In the genomic region with DNA sequence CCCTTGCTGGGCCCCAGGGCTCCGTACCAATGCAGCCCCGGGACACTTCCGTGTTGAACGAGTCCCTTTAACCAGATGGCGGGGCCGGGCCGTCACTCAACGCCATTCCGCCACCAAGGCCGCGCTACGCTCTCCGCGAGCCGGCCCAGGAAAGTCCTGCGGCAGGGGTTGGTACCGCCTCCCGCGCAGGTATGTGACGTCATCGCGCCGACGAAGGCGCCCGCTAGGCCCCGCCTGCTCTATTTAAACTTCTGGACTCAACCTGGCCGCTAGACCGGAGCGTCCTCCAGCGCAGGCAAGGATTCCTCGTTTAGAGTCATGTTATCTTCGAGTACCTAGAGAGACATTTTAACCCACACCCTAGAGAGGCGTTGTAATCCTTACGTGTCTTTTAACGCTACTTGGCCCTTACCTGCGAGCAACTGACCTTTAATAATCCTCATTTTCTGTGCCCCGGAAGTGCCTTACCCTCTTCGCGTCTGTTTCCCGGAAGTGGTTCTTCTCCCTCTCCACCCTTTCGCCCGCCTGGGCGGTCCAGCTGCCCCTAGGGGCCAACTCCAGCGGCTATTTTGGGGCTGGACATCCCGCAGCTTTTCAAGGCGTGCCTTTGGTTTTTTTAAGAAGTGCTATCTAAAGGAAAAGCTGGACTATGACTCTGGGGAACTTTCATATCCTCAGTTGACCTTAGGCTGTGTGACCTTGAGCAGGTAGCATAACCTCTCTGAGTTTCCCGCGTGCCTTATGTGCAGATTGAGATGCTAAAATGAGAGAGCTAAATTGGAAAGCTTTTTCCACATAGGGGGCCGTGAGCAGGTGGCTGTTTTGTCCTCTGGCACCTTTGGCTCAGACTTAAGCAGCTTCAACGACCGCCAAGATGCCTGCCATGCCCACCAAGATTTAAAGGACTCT, we compare ENCODE assay signal across 1 cellular context.
TF ChIP-seq lines count a peak whose summit lies in the region.

A gene with protein sequence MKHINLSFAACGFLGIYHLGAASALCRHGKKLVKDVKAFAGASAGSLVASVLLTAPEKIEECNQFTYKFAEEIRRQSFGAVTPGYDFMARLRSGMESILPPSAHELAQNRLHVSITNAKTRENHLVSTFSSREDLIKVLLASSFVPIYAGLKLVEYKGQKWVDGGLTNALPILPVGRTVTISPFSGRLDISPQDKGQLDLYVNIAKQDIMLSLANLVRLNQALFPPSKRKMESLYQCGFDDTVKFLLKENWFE (minus strand): TSS at position 155 of the 909 bp plus-strand sequence. CDS start 1,294 bp downstream, outside the sequence.

TF ChIP-seq in HepG2, 621 proteins besides CTCF, POLR2A, EP300 and RAD21 (continued from another document and continues in another):
- no peak for TF ChIP-seq ZNF253 (CRISPR knock-in tag; IDR thresholded peaks at IDR 0.05; ENCODE audit: borderline replicate concordance)
- TF ChIP-seq ZNF496 (CRISPR knock-in tag; IDR thresholded peaks at IDR 0.05; ENCODE audit: insufficient replicate concordance): no peak
- peak; percentile 93 for TF ChIP-seq GABPB1 (CRISPR knock-in tag; IDR thresholded peaks at IDR 0.05)
- TF ChIP-seq, protein P1, sequence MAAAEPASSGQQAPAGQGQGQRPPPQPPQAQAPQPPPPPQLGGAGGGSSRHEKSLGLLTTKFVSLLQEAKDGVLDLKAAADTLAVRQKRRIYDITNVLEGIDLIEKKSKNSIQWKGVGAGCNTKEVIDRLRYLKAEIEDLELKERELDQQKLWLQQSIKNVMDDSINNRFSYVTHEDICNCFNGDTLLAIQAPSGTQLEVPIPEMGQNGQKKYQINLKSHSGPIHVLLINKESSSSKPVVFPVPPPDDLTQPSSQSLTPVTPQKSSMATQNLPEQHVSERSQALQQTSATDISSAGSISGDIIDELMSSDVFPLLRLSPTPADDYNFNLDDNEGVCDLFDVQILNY (CRISPR knock-in tag; conservative IDR thresholded peaks at IDR 0.05): no peak
- TF ChIP-seq KAT8 (CRISPR knock-in tag; IDR thresholded peaks at IDR 0.05): peak; percentile 90
- peak; percentile 90 for TF ChIP-seq CREM (IDR thresholded peaks at IDR 0.05)
- no peak for TF ChIP-seq CREM (CRISPR knock-in tag; IDR thresholded peaks at IDR 0.05)
- TF ChIP-seq HNRNPL (IDR thresholded peaks at IDR 0.05; ENCODE audit: low read depth, low read length): no peak
- TF ChIP-seq TBL1XR1 (IDR thresholded peaks at IDR 0.05; ENCODE audit: borderline replicate concordance, low read length, partially characterized antibody): peak; percentile 18
- peak; percentile 95 for TF ChIP-seq ZMYM3 (CRISPR knock-in tag; IDR thresholded peaks at IDR 0.05)
- peak; percentile 56 for TF ChIP-seq YY1 (IDR thresholded peaks at IDR 0.05; ENCODE audit: insufficient read depth, insufficient replicate concordance, low read depth, low read length)
- peak; percentile 9; the same call in 1 of the 2 replicates for TF ChIP-seq FOSL2 (CRISPR knock-in tag; IDR thresholded peaks at IDR 0.05)
- TF ChIP-seq GMEB1 (CRISPR knock-in tag; IDR thresholded peaks at IDR 0.05; ENCODE audit: borderline replicate concordance): peak; percentile 91
- TF ChIP-seq LCORL (IDR thresholded peaks at IDR 0.05): no peak
- peak; percentile 19; the same call in 1 of the 2 replicates for TF ChIP-seq LCORL (CRISPR knock-in tag; IDR thresholded peaks at IDR 0.05)
- TF ChIP-seq ELF3 (CRISPR knock-in tag; IDR thresholded peaks at IDR 0.05): peak; percentile 19; the same call in 1 of the 2 replicates
- TF ChIP-seq ZNF609 (CRISPR knock-in tag; IDR thresholded peaks at IDR 0.05; ENCODE audit: borderline replicate concordance): no peak
- peak; percentile 72; the same call in 1 of the 2 replicates for TF ChIP-seq ELF1 (CRISPR knock-in tag; IDR thresholded peaks at IDR 0.05)
- TF ChIP-seq YEATS4 (CRISPR knock-in tag; IDR thresholded peaks at IDR 0.05; ENCODE audit: borderline replicate concordance): peak; percentile 50; the same call in 1 of the 2 replicates
- TF ChIP-seq HNRNPLL (IDR thresholded peaks at IDR 0.05; ENCODE audit: low read depth, low read length, poor library complexity, severe bottlenecking): peak; percentile 79
- peak; percentile 26; the same call in 1 of the 2 replicates for TF ChIP-seq ZNF441 (CRISPR knock-in tag; IDR thresholded peaks at IDR 0.05; ENCODE audit: borderline replicate concordance)
- peak; percentile 93 for TF ChIP-seq ZFY (CRISPR knock-in tag; IDR thresholded peaks at IDR 0.05)
- peak; percentile 49; the same call in 1 of the 2 replicates for TF ChIP-seq HES4 (CRISPR knock-in tag; IDR thresholded peaks at IDR 0.05; ENCODE audit: borderline replicate concordance)
- TF ChIP-seq HDAC1 (CRISPR knock-in tag; IDR thresholded peaks at IDR 0.05): peak; percentile 42; the same call in 1 of the 2 replicates
- TF ChIP-seq AGO2 (optimal IDR thresholded peaks at IDR 0.05; ENCODE audit: low read depth, low read length): peak; percentile 7
- TF ChIP-seq, protein P2, sequence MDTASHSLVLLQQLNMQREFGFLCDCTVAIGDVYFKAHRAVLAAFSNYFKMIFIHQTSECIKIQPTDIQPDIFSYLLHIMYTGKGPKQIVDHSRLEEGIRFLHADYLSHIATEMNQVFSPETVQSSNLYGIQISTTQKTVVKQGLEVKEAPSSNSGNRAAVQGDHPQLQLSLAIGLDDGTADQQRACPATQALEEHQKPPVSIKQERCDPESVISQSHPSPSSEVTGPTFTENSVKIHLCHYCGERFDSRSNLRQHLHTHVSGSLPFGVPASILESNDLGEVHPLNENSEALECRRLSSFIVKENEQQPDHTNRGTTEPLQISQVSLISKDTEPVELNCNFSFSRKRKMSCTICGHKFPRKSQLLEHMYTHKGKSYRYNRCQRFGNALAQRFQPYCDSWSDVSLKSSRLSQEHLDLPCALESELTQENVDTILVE (CRISPR knock-in tag; IDR thresholded peaks at IDR 0.05): 0 out of 2 replicates have a peak, but pooled peaks have one; percentile 40
- peak; percentile 53 for TF ChIP-seq TARDBP (CRISPR knock-in tag; IDR thresholded peaks at IDR 0.05)
- no peak for TF ChIP-seq SKIL (CRISPR knock-in tag; IDR thresholded peaks at IDR 0.05; ENCODE audit: borderline replicate concordance)
- TF ChIP-seq TAF1 (CRISPR knock-in tag; IDR thresholded peaks at IDR 0.05): peak; percentile 58; the same call in 1 of the 2 replicates
- TF ChIP-seq RFX5 (IDR thresholded peaks at IDR 0.05; ENCODE audit: low read depth, low read length): peak; percentile 46; the same call in 1 of the 2 replicates
- TF ChIP-seq ADNP (CRISPR knock-in tag; IDR thresholded peaks at IDR 0.05): no peak
- peak; percentile 87 for TF ChIP-seq RBFOX2 (IDR thresholded peaks at IDR 0.05; ENCODE audit: low read depth, low read length)
- TF ChIP-seq ATF1 (CRISPR knock-in tag; IDR thresholded peaks at IDR 0.05): peak; percentile 93
- peak; percentile 26; the same call in 1 of the 2 replicates for TF ChIP-seq ZNF501 (CRISPR knock-in tag; IDR thresholded peaks at IDR 0.05)
- peak; percentile 62 for TF ChIP-seq SAP130 (CRISPR knock-in tag; IDR thresholded peaks at IDR 0.05; ENCODE audit: low read depth)
- TF ChIP-seq HOXA5 (CRISPR knock-in tag; IDR thresholded peaks at IDR 0.05): no peak; the same call in 1 of the 2 replicates
- no peak for TF ChIP-seq ZNF720 (CRISPR knock-in tag; IDR thresholded peaks at IDR 0.05)
- no peak for TF ChIP-seq ZHX1 (CRISPR knock-in tag; IDR thresholded peaks at IDR 0.05; ENCODE audit: low read depth)
- TF ChIP-seq ZNF430 (CRISPR knock-in tag; IDR thresholded peaks at IDR 0.05): 0 out of 2 replicates have a peak, but pooled peaks have one; percentile 41
- TF ChIP-seq DMAP1 (CRISPR knock-in tag; IDR thresholded peaks at IDR 0.05): peak; percentile 46; the same call in 1 of the 2 replicates
- peak; percentile 38; the same call in 1 of the 2 replicates for TF ChIP-seq UBTF (CRISPR knock-in tag; IDR thresholded peaks at IDR 0.05)
